ENCODE assay signal across 8 cellular contexts in the genomic region with DNA sequence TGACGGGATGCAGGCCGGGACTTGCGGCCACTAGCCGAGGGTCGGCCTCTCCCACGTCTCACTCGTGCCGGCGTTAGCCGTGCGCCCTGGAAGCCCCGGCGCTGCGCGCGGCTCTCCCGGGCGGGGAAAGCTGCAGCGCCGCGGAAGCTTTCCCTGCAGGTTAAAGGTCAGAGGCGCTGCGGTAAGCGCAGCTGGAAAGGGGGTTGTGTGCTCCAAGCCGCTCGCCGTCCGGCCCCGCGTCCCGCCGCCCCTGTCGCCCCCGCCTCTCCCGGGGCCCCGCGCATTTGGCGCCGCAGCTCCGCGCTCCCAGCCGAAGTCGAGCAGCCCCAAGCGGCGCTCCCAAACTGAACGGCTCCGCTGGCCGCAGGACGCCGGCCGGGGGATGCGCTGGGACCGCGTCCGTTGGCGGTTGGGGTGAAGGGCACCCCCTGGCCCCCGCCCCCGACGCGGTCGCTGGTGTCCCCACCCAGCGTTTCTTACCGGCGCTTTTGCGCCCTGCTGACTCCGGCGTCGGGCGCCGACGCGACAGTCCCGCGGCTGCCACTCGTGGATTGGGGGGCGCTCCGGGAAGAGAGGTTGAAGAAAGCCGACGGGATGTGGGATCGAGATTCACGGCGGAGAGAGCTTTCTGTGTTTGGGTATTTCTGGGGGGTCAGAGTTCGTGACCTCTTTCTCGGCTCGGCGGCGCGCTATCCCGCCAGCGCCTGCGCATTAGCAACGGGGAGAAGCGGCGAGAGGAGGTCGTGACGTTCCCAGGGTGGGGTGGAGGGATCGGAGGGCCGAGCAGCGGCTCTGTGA. TPM values are rescaled to one million over a fixed set of nuclear protein-coding genes. Genes with fewer than 3 reads are reported as not detected.
DNase-seq lines count a peak whose midpoint lies in the region; ATAC-seq, FAIRE-seq and TF ChIP-seq lines count a peak whose summit lies in the region.

A gene (minus strand): TSS at position 719 of the 798 bp plus-strand sequence. CDS start 6,234 bp downstream, outside the sequence.

- peak within 1 kb of the TSS; percentile 100 for H2AFZ ChIP-seq in IMR-90 (replicated peaks; ENCODE audit: low read length, poor library complexity)
- peak within 1 kb of the TSS; percentile 97 for H2AFZ ChIP-seq in PC-3 (ENCODE audit: low read length)

- ATAC-seq in GM21528 (IDR thresholded peaks at IDR 0.05; ENCODE audit: low FRiP score, unreplicated experiment) (peak; percentile 93), IMR-90 (ENCODE audit: low read depth) (peak; percentile 95), PC-3 (peak; percentile 93)

- no TSS peak for BruUV-seq in IMR-90 (replicated peaks; lab: Mats Ljungman, UMichigan)
- BruUV-seq in PC-3 (replicated peaks; lab: Mats Ljungman, UMichigan): no TSS peak

- H3K4ac ChIP-seq in IMR-90 (ENCODE audit: low read depth, low read length): peak within 1 kb of the TSS; percentile 77

- peak within 1 kb of the TSS; percentile 84 for H3K18ac ChIP-seq in IMR-90 (ENCODE audit: low read depth, low read length)

- H3K9ac ChIP-seq in IMR-90 (ENCODE audit: low read depth, low read length) (peak within 1 kb of the TSS; percentile 97), PC-3 (ENCODE audit: low read length) (peak within 1 kb of the TSS; percentile 84)

- intact Hi-C loops in IMR-90 (cut with micrococcal nuclease) (loop anchor here (2.0 to 10.0 kb wide), 3 partner anchors 144 to 368 kb away; a partner anchor contains a TSS), PC-3 (cut with micrococcal nuclease) (loop anchor here (1.0 to 5.0 kb wide), 4 partner anchors 30 to 263 kb away; a partner anchor contains a TSS)

- WGBS in IMR-90 (ENCODE audit: extremely low coverage in 2 of 2, insufficient read length in 1 of 2), 2 experiments: 2% methylated on average over 12 of the region's 99 CpGs; no CpG with 5 or more reads in 1 of the 2 experiments

- H3K27me3 ChIP-seq in IMR-90 (ENCODE audit: control insufficient read depth, insufficient read depth, low read length) (no peaks in the 10 kb centered on the region), PC-3 (ENCODE audit: low read length) (no peaks in the 10 kb centered on the region)

- in situ Hi-C loops in IMR-90 (cut with MboI; ENCODE audit: low sequenced_read_pairs): no loop called here

- H3K4me3 ChIP-seq in IMR-90 (ENCODE audit: insufficient read depth, low read depth, low read length) (peak within 1 kb of the TSS; percentile 98), PC-3 (ENCODE audit: low read length) (peak within 1 kb of the TSS; percentile 100), epithelial cell of proximal tubule (ENCODE audit: low read depth, low read length) (peak within 1 kb of the TSS; percentile 95)

- no peak within 1 kb of the TSS; the same call in 1 of the 2 replicates for H2BK20ac ChIP-seq in IMR-90 (ENCODE audit: low read depth, low read length)

- peaks cover 4 to 32% of the 10 kb centered on the region in 2 experiments; a peak in 3 of 4 replicates for H3K79me1 ChIP-seq in IMR-90 (ENCODE audit: low read depth in 1 of 2, low read length in 2 of 2)

- H3K4me2 ChIP-seq in IMR-90 (ENCODE audit: low read depth, low read length) (peak within 1 kb of the TSS; percentile 97), PC-3 (ENCODE audit: low read length) (peak within 1 kb of the TSS; percentile 92)

- H3K9me3 ChIP-seq in IMR-90 (ENCODE audit: control insufficient read depth, insufficient read depth, low read length) (no peaks in the 10 kb centered on the region), PC-3 (ENCODE audit: low read length) (no peaks in the 10 kb centered on the region)

- no peak; the same call in 1 of the 2 replicates for TF ChIP-seq RAD21 in IMR-90 (IDR thresholded peaks at IDR 0.05; ENCODE audit: low read length)

- H2BK120ac ChIP-seq in IMR-90 (ENCODE audit: low read depth, low read length): peak within 1 kb of the TSS; percentile 76

- peak within 1 kb of the TSS; percentile 75 for H2BK5ac ChIP-seq in IMR-90 (ENCODE audit: low read depth, low read length, poor library complexity, severe bottlenecking)

- POLR2A ChIA-PET in IMR-90 (lab: Charles Lee; ENCODE audit: unreplicated experiment): interaction anchor here (0.5 to 0.7 kb wide), 3 partner anchors 69 to 124 kb away, joined by 3 to 7 read pairs (median 4); a partner anchor contains a TSS
- POLR2A ChIA-PET in PC-3 (lab: Charles Lee; ENCODE audit: unreplicated experiment): interaction anchor here (0.5 to 0.7 kb wide), 4 partner anchors 25 to 156 kb away, joined by 3 to 20 read pairs (median 4); no protein-coding TSS in a partner anchor

- H3K36me3 ChIP-seq in IMR-90 (ENCODE audit: control insufficient read depth, insufficient read depth, low read length) (no peaks in the 10 kb centered on the region), PC-3 (ENCODE audit: low read depth, low read length) (no peaks in the 10 kb centered on the region; the same call in 1 of the 2 replicates)

- dilution Hi-C loops in IMR-90 (cut with HindIII; ENCODE audit: low sequenced_read_pairs, unreplicated experiment): no loop called here

- peak within 1 kb of the TSS; percentile 81 for H3K56ac ChIP-seq in IMR-90 (ENCODE audit: extremely low read depth, insufficient read depth, low read length)

- CTCF ChIA-PET in IMR-90 (lab: Yijun Ruan, JAX) (interaction anchor here (0.5 to 2.2 kb wide), 8 partner anchors 11 to 461 kb away, joined by 3 to 10 read pairs (median 4); no protein-coding TSS in a partner anchor), PC-3 (lab: Charles Lee) (interaction anchor here (0.5 to 0.7 kb wide), 3 partner anchors 44 to 692 kb away, joined by 5 to 6 read pairs (median 5); no protein-coding TSS in a partner anchor)

- TF ChIP-seq CTCF in D721Med (IDR thresholded peaks at IDR 0.05; ENCODE audit: insufficient read depth, missing control alignments): no peak
- TF ChIP-seq CTCF in IMR-90 (conservative IDR thresholded peaks at IDR 0.05; ENCODE audit: low read depth, low read length): no peak; the same call in 1 of the 2 replicates
- no peak for TF ChIP-seq CTCF in PC-3 (conservative IDR thresholded peaks at IDR 0.05; ENCODE audit: low read depth, low read length)
- TF ChIP-seq CTCF in epithelial cell of proximal tubule (conservative IDR thresholded peaks at IDR 0.05; ENCODE audit: low read depth, low read length): no peak

- H4K5ac ChIP-seq in IMR-90 (ENCODE audit: low read depth, low read length): peak within 1 kb of the TSS; percentile 89

- H3F3A ChIP-seq in PC-3 (ENCODE audit: low read length, unreplicated experiment): no peaks in the 10 kb centered on the region

- peak within 1 kb of the TSS; percentile 83 for H3K14ac ChIP-seq in IMR-90 (replicated peaks; ENCODE audit: low read depth, low read length)

- H3K23ac ChIP-seq in IMR-90 (ENCODE audit: low read depth, low read length): peak within 1 kb of the TSS; percentile 93

- H3K79me2 ChIP-seq in PC-3 (ENCODE audit: low read length): peaks cover 52% of the 10 kb centered on the region

- H2AK9ac ChIP-seq in IMR-90 (replicated peaks; ENCODE audit: low read depth, low read length, poor library complexity): peak within 1 kb of the TSS; percentile 87

- H2AK5ac ChIP-seq in IMR-90 (ENCODE audit: low read depth, low read length): no peak within 1 kb of the TSS; the same call in 1 of the 2 replicates

- DNase-seq in D721Med (ENCODE audit: insufficient read length, low spot score): peak; percentile 92
- peak; percentile 92 for DNase-seq in IMR-90
- DNase-seq in PC-3: peak; percentile 94
- DNase-seq in activated T-cell treated with anti-CD3 and anti-CD28 coated beads for 48 hours (ENCODE audit: low read depth): peak; percentile 90
- DNase-seq in epithelial cell of proximal tubule (ENCODE audit: low read depth): peak; percentile 40
- peak; percentile 92 for DNase-seq in mucosa of gallbladder (ENCODE audit: low spot score)
- peak; percentile 75 to 86 for DNase-seq in stimulated activated CD8-positive, alpha-beta memory T cell treated with anti-CD3 and anti-CD28 coated beads, Interleukin-4, amount 100 ng/mL, for 4 hours (ENCODE audit: low read depth in 2 of 2, low spot score in 1 of 2)

- 0 out of 3 replicates have a peak within 1 kb of the TSS, but pooled peaks have one; percentile 3 for H2BK15ac ChIP-seq in IMR-90 (ENCODE audit: low read depth, low read length)

- no peaks in the 10 kb centered on the region for H3K4me1 ChIP-seq in IMR-90 (ENCODE audit: control insufficient read depth, insufficient read depth, low read length)
- H3K4me1 ChIP-seq in PC-3 (ENCODE audit: insufficient read depth, low read length): peaks cover 6% of the 10 kb centered on the region

- TF ChIP-seq POLR2A in IMR-90 (IDR thresholded peaks at IDR 0.05; ENCODE audit: low read depth, low read length): peak; percentile 39; the same call in 1 of the 2 replicates

- FAIRE-seq in D721Med (lab: Jason Lieb, UNC): no peak

- no peaks in the 10 kb centered on the region; the same call in 1 of the 2 replicates for H4K20me1 ChIP-seq in IMR-90 (ENCODE audit: insufficient read depth, low read length)
- no peaks in the 10 kb centered on the region for H4K20me1 ChIP-seq in PC-3 (ENCODE audit: low read length)

- H4K8ac ChIP-seq in IMR-90 (ENCODE audit: low read depth in 2 of 2, low read length in 2 of 2): peak within 1 kb of the TSS; percentile 87 to 92

- H3K9me2 ChIP-seq in PC-3 (replicated peaks; ENCODE audit: low read length): no peaks in the 10 kb centered on the region

- no peaks in the 10 kb centered on the region; the same call in 1 of the 2 replicates for H3K9me1 ChIP-seq in IMR-90 (ENCODE audit: insufficient read depth, low read length)

- H4K91ac ChIP-seq in IMR-90 (ENCODE audit: insufficient read depth, low read depth, low read length): peak within 1 kb of the TSS; percentile 79

- H3K27ac ChIP-seq in IMR-90 (ENCODE audit: insufficient read depth, low read length): peak within 1 kb of the TSS; percentile 97
- H3K27ac ChIP-seq in PC-3 (ENCODE audit: low read length): peak within 1 kb of the TSS; percentile 46

TF ChIP-seq in IMR-90, 13 proteins besides CTCF, POLR2A, EP300 and RAD21 (continues in another document):
- TF ChIP-seq, protein P1, sequence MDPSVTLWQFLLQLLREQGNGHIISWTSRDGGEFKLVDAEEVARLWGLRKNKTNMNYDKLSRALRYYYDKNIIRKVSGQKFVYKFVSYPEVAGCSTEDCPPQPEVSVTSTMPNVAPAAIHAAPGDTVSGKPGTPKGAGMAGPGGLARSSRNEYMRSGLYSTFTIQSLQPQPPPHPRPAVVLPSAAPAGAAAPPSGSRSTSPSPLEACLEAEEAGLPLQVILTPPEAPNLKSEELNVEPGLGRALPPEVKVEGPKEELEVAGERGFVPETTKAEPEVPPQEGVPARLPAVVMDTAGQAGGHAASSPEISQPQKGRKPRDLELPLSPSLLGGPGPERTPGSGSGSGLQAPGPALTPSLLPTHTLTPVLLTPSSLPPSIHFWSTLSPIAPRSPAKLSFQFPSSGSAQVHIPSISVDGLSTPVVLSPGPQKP (IDR thresholded peaks at IDR 0.05; ENCODE audit: borderline replicate concordance, low read depth, low read length): no peak
- TF ChIP-seq RFX5 (IDR thresholded peaks at IDR 0.05; ENCODE audit: low read depth, low read length) (no peak), CHD1 (IDR thresholded peaks at IDR 0.05; ENCODE audit: low read depth, low read length) (no peak)

RNA-seq across cellular contexts. Expression of the gene that starts here (rescaled TPM):
- total RNA-seq in IMR-90 (2012; rRNA removed): 12.7 and 17.2 TPM in 2 replicates
- polyA plus RNA-seq in IMR-90 (2012; rRNA removed): 12.9 and 14.1 TPM in 2 replicates
- polyA plus RNA-seq in IMR-90 (2012; cell fraction: cytosol; rRNA removed): 1.7 and 2.5 TPM in 2 replicates
- 32.2 and 127 TPM in 2 replicates for polyA plus RNA-seq in IMR-90 (2012; cell fraction: nucleus; rRNA removed; ENCODE audit: low replicate concordance)
- 31.6 and 43.7 TPM in 2 replicates for total RNA-seq in PC-3 (2014; rRNA removed)
- total RNA-seq in epithelial cell of proximal tubule: 31.2 and 43.4 TPM in 2 replicates
- total RNA-seq in mucosa of gallbladder: 26.6 TPM

Comparison
In these comparisons a context has a peak if more than half of its experiments do, and no peak if none do; other contexts are left out.
1. Peak in every context shown above with its lines: DNase-seq, ATAC-seq, H3K4me3 ChIP-seq and H3K27ac ChIP-seq.
2. DNase-seq: peak in every context shown above with its lines; median percentile 94 in PC-3; 92 in D721Med; 92 in IMR-90; 92 in mucosa of gallbladder; 90 in activated T-cell treated with anti-CD3 and anti-CD28 coated beads for 48 hours; 80 in stimulated activated CD8-positive, alpha-beta memory T cell treated with anti-CD3 and anti-CD28 coated beads, Interleukin-4, amount 100 ng/mL, for 4 hours; 40 in epithelial cell of proximal tubule.